ENCODE assay signal across 37 cellular contexts in genomic region chr11:7911011-7911410, GRCh38. TPM values are rescaled to one million over a fixed set of nuclear protein-coding genes. Genes with fewer than 3 reads are reported as not detected.
"Had no signal": no experiment of that assay in that cellular context is flagged by ENCODE, and none has a peak within 500 bp of the region (broad histone marks: within the 10 kb centered on the region; RNA-seq: fewer than 3 reads in every experiment).

No MANE protein-coding gene starts in this region.

- H3K36me3 Mint-ChIP-seq: activated CD4-positive, alpha-beta memory T cell treated with anti-CD3 and anti-CD28 coated beads for 36 hours; activated naive CD8-positive, alpha-beta T cell treated with anti-CD3 and anti-CD28 coated beads for 36 hours; T-cell had no signal

- H3K36me3 ChIP-seq: brain microvascular endothelial cell, MG63 had no signal

- ATAC-seq: PC-3, Right ventricle myocardium inferior, SK-N-SH treated with all-trans-retinoic acid at 6 μM for 48 hours, T-cell, T-helper 17 cell had no signal

- H3K27ac ChIP-seq: brain microvascular endothelial cell, RWPE1, VCaP had no signal

- H3K4me3 Mint-ChIP-seq: activated B cell treated with CpG ODN at 0.5 μM for 24 hours; activated CD4-positive, alpha-beta memory T cell treated with anti-CD3 and anti-CD28 coated beads for 36 hours; activated naive CD8-positive, alpha-beta T cell treated with anti-CD3 and anti-CD28 coated beads for 36 hours; T-cell; T-helper 17 cell had no signal

- H3K4me1 Mint-ChIP-seq: activated B cell treated with CpG ODN at 0.5 μM for 24 hours; activated naive CD8-positive, alpha-beta T cell treated with anti-CD3 and anti-CD28 coated beads for 36 hours; T-cell; T-helper 17 cell had no signal

- H3K27ac Mint-ChIP-seq: activated B cell treated with CpG ODN at 0.5 μM for 24 hours; activated CD4-positive, alpha-beta memory T cell treated with anti-CD3 and anti-CD28 coated beads for 36 hours; activated naive CD8-positive, alpha-beta T cell treated with anti-CD3 and anti-CD28 coated beads for 36 hours; T-cell; T-helper 17 cell had no signal

- DNase-seq: activated B cell treated with CpG ODN at 0.5 μM for 24 hours; activated CD4-positive, alpha-beta memory T cell treated with anti-CD3 and anti-CD28 coated beads for 36 hours; activated CD4-positive, alpha-beta T cell treated with anti-CD3 and anti-CD28 coated beads for 4 hours; activated CD4-positive, alpha-beta T cell treated with anti-CD3 and anti-CD28 coated beads, Interleukin-2, amount 50 U/mL, for 1 hour; activated CD4-positive, CD25-positive, alpha-beta regulatory T cell treated with anti-CD3 and anti-CD28 coated beads, Interleukin-2, amount 50 U/mL, for 72 hours; activated CD8-positive, alpha-beta memory T cell treated with anti-CD3 and anti-CD28 coated beads, Interleukin-2, amount 50 U/mL, for 4 hours; activated effector memory CD4-positive, alpha-beta T cell treated with Interleukin-2 at 50 U/mL for 16 hours; activated naive CD4-positive, alpha-beta T cell; activated naive CD4-positive, alpha-beta T cell treated with anti-CD3 and anti-CD28 coated beads, Interleukin-2, amount 50 U/mL, for 16 hours; activated naive CD8-positive, alpha-beta T cell treated with anti-CD3 and anti-CD28 coated beads for 36 hours; activated T-cell treated with anti-CD3 and anti-CD28 coated beads, Interleukin-2, amount 50 U/mL, for 48 hours; amniotic stem cell; aorta; brain microvascular endothelial cell; central memory CD4-positive, alpha-beta T cell; Kasumi-1; MG63; NCI-H1048; NCI-H1105 treated with DMSO at 0.1 percent for 48 hours; NCI-H1436; NCI-H1694; NCI-H1930; NCI-H2081 treated with DMSO at 0.1 percent for 48 hours; NCI-H526; NCI-H748 treated with DMSO at 0.1 percent for 48 hours; NK-92 treated with Interleukin-12 subunit alpha and Interleukin-12 subunit beta, amount 100 ng/mL, for 24 hours; SIG-M5; T-cell; T-helper 17 cell had no signal

- H3K9me3 Mint-ChIP-seq: activated B cell treated with CpG ODN at 0.5 μM for 24 hours; activated CD4-positive, alpha-beta memory T cell treated with anti-CD3 and anti-CD28 coated beads for 36 hours; activated naive CD8-positive, alpha-beta T cell treated with anti-CD3 and anti-CD28 coated beads for 36 hours; T-cell had no signal

- H3K4me3 ChIP-seq: MG63 had no signal

- H3K9me3 ChIP-seq: MG63 had no signal

- H3K27me3 ChIP-seq: brain microvascular endothelial cell, MG63 had no signal

RNA-seq across cellular contexts. Expression of gene OR10A6, which starts 20.1 kb away (rescaled TPM):
- total RNA-seq: activated B cell treated with CpG ODN at 0.5 μM for 24 hours; activated CD4-positive, alpha-beta memory T cell treated with anti-CD3 and anti-CD28 coated beads for 36 hours; activated naive CD8-positive, alpha-beta T cell treated with anti-CD3 and anti-CD28 coated beads for 36 hours; aorta; cerebellum; NCI-H460; PC-3; Right ventricle myocardium inferior; SK-MEL-5; T-cell; T-helper 17 cell had no signal
- polyA plus RNA-seq: aorta had no signal

RNA-seq across cellular contexts. Expression of gene OR10A3, which starts 30.5 kb away (rescaled TPM):
- total RNA-seq: activated B cell treated with CpG ODN at 0.5 μM for 24 hours; activated CD4-positive, alpha-beta memory T cell treated with anti-CD3 and anti-CD28 coated beads for 36 hours; activated naive CD8-positive, alpha-beta T cell treated with anti-CD3 and anti-CD28 coated beads for 36 hours; aorta; cerebellum; NCI-H460; PC-3; Right ventricle myocardium inferior; SK-MEL-5; T-cell; T-helper 17 cell had no signal
- polyA plus RNA-seq: aorta had no signal

RNA-seq across cellular contexts. Expression of gene NLRP10, which starts 54.2 kb away (rescaled TPM):
- total RNA-seq: activated B cell treated with CpG ODN at 0.5 μM for 24 hours; activated CD4-positive, alpha-beta memory T cell treated with anti-CD3 and anti-CD28 coated beads for 36 hours; activated naive CD8-positive, alpha-beta T cell treated with anti-CD3 and anti-CD28 coated beads for 36 hours; aorta; cerebellum; NCI-H460; Right ventricle myocardium inferior; SK-MEL-5; T-cell; T-helper 17 cell had no signal
- polyA plus RNA-seq: aorta had no signal
